In the genomic region with DNA sequence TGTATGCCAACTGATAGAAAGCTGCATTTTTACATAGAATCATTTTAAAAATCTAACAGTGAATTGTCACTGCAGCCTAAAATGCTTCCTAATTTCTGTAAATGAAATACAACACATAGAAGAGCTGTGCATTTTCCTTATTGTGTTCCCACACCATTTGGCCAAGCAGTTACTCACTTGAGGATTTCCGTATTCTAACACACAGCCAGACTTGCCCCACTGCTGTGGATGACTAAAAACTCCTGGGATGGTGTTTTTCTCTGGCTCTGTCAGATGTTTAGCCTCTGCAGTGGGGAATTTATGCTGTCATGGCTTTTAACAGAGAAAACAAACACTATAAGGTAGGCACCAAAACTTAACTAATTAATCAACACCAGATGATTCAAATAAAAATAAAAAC, we compare ENCODE assay signal across 7 cellular contexts.
DNase-seq lines count a peak whose midpoint lies in the region; ATAC-seq, FAIRE-seq and TF ChIP-seq lines count a peak whose summit lies in the region.
"Not testable (repeated sequence)": the region's sequence is repeated elsewhere in the genome, so short reads cannot be mapped to it uniquely, and the experiment has no call there.

No MANE protein-coding gene starts in this region.

- H3K36me3 ChIP-seq in MG63; mammary epithelial cell (ENCODE audit: insufficient read depth, low read length); bronchial epithelial cell (ENCODE audit: control insufficient read depth, insufficient read depth, low read length): not testable (repeated sequence)

- not testable (repeated sequence) for H3K9ac ChIP-seq in mammary epithelial cell (ENCODE audit: insufficient read depth, low read length)

- intact Hi-C loops in mammary epithelial cell (cut with micrococcal nuclease): not testable (repeated sequence)

- not testable (repeated sequence) for H3K79me2 ChIP-seq in mammary epithelial cell (ENCODE audit: insufficient read depth, low read length)

- not testable (repeated sequence) for TF ChIP-seq CTCF in mammary epithelial cell (conservative IDR thresholded peaks at IDR 0.05 in 1 of 2, IDR thresholded peaks at IDR 0.05 in 1 of 2; ENCODE audit: extremely low read depth in 1 of 2, insufficient read depth in 1 of 2, low read depth in 1 of 2, low read length in 2 of 2); bronchial epithelial cell (IDR thresholded peaks at IDR 0.05; ENCODE audit: insufficient read depth, low read length, severe bottlenecking); epithelial cell of esophagus (IDR thresholded peaks at IDR 0.05; ENCODE audit: insufficient read depth, low read depth, low read length, missing control alignments); foreskin keratinocyte (conservative IDR thresholded peaks at IDR 0.05)

- CTCF ChIA-PET in mammary epithelial cell (lab: Charles Lee; ENCODE audit: low non-redundant PET): not testable (repeated sequence)

- not testable (repeated sequence) for H4K20me1 ChIP-seq in mammary epithelial cell (ENCODE audit: insufficient read depth, low read length)

- 89% methylated on average over 1 of the region's 1 CpG for WGBS in mammary epithelial cell (ENCODE audit: low coverage, missing lambda C conversion rate)

- H3K27me3 ChIP-seq in MG63; mammary epithelial cell (ENCODE audit: insufficient read depth, low read length); bronchial epithelial cell (ENCODE audit: control insufficient read depth, insufficient read depth, low read length); foreskin keratinocyte: not testable (repeated sequence)

- not testable (repeated sequence) for H3K9me3 ChIP-seq in MG63; mammary epithelial cell (replicated peaks; ENCODE audit: insufficient read depth, low read length)

- not testable (repeated sequence) for H3K27ac ChIP-seq in mammary epithelial cell (ENCODE audit: insufficient read depth, low read depth, low read length); foreskin keratinocyte

- H3K4me3 ChIP-seq in MG63; mammary epithelial cell (replicated peaks in 1 of 3; ENCODE audit: insufficient read depth in 1 of 3, low read depth in 2 of 3, low read length in 3 of 3); bronchial epithelial cell (ENCODE audit: low read depth, low read length); epithelial cell of esophagus (ENCODE audit: low read length): not testable (repeated sequence)

- not testable (repeated sequence) for H2AFZ ChIP-seq in mammary epithelial cell (ENCODE audit: low read depth, low read length)

- BruUV-seq in mammary epithelial cell (replicated peaks; lab: Mats Ljungman, UMichigan): not testable (repeated sequence)

- dilution Hi-C loops in mammary epithelial cell (cut with HindIII; ENCODE audit: low sequenced_read_pairs): not testable (repeated sequence)

- in situ Hi-C loops in mammary epithelial cell (cut with MboI; ENCODE audit: low sequenced_read_pairs in 2 of 2): not testable (repeated sequence)

- H3K4me1 ChIP-seq in mammary epithelial cell (ENCODE audit: insufficient read depth, low read length); foreskin keratinocyte: not testable (repeated sequence)

- H3K4me2 ChIP-seq in mammary epithelial cell (ENCODE audit: insufficient read depth, low read depth, low read length): not testable (repeated sequence)

- peak; percentile 16 for DNase-seq in MG63
- peak; percentile 31 for DNase-seq in NCI-H446 treated with DMSO at 0.1 percent for 48 hours (lab: John Stamatoyannopoulos, UW)
- DNase-seq in amniotic epithelial cell (ENCODE audit: low read depth): peak; percentile 1
- peak; percentile 20 for DNase-seq in mammary epithelial cell
- peak; percentile 17 for DNase-seq in bronchial epithelial cell (ENCODE audit: low read depth)
- DNase-seq in epithelial cell of esophagus (ENCODE audit: low read depth): peak; percentile 57
- peak in 1 of 2 donors; percentile 56 for DNase-seq in foreskin keratinocyte

- ATAC-seq in foreskin keratinocyte: peak; percentile 73

- FAIRE-seq in bronchial epithelial cell (lab: Jason Lieb, UNC): not testable (repeated sequence)
